In genomic region chr17:18267927-18268711, GRCh38 we compare ENCODE assay signal across 12 cellular contexts. TPM values are rescaled to one million over a fixed set of nuclear protein-coding genes. Genes with fewer than 3 reads are reported as not detected.
DNase-seq lines count a peak whose midpoint lies in the region; ATAC-seq and TF ChIP-seq lines count a peak whose summit lies in the region.
"Had no signal": no experiment of that assay in that cellular context is flagged by ENCODE, and none has a peak within 500 bp of the region (broad histone marks: within the 10 kb centered on the region; RNA-seq: fewer than 3 reads in every experiment).

No MANE protein-coding gene starts in this region.

- peak overlapping the region; percentile 38 for H4K8ac ChIP-seq in mesenchymal stem cell (ENCODE audit: low read length)

- H2BK120ac ChIP-seq in mesenchymal stem cell (ENCODE audit: low read depth, low read length): no peak overlapping the region

- H3K4me2 ChIP-seq in DND-41 (ENCODE audit: insufficient read depth, low read length) (no peak overlapping the region), mesenchymal stem cell (ENCODE audit: low read length, poor library complexity, severe bottlenecking) (no peak overlapping the region)

- peak overlapping the region in 1 of 2 experiments; percentile 73 for H3K14ac ChIP-seq in mesenchymal stem cell (ENCODE audit: low read length in 2 of 2)

- H3K4me1 Mint-ChIP-seq in effector memory CD8-positive, alpha-beta T cell (ENCODE audit: low read depth in 2 of 2): peaks cover 11 to 18% of the 10 kb centered on the region in 2 donors

- H3K9ac ChIP-seq in DND-41 (ENCODE audit: low read depth, low read length): no peak overlapping the region
- H3K9ac ChIP-seq in mesenchymal stem cell (ENCODE audit: low read length): peak overlapping the region; percentile 59

- H3K4ac ChIP-seq in mesenchymal stem cell (ENCODE audit: low read depth in 1 of 2, low read length in 2 of 2): peak overlapping the region in 1 of 2 experiments; percentile 24

- H2BK15ac ChIP-seq in mesenchymal stem cell (ENCODE audit: low read depth, poor library complexity, severe bottlenecking): no peak overlapping the region

- H3K79me2 ChIP-seq in DND-41 (ENCODE audit: insufficient read depth, low read length): no peaks in the 10 kb centered on the region

- no peak overlapping the region for H2AK5ac ChIP-seq in mesenchymal stem cell (ENCODE audit: low read length, severe bottlenecking)

- H3K9me3 ChIP-seq in DND-41 (ENCODE audit: insufficient read depth, low read length, severe bottlenecking) (no peaks in the 10 kb centered on the region), mesenchymal stem cell (ENCODE audit: control insufficient read depth, low read length) (no peaks in the 10 kb centered on the region)
- H3K9me3 ChIP-seq: vagina had no signal

- H3K36me3 ChIP-seq in DND-41 (ENCODE audit: insufficient read depth, low read length) (peaks cover 48% of the 10 kb centered on the region), mesenchymal stem cell (ENCODE audit: control insufficient read depth in 1 of 2, insufficient read depth in 2 of 2, low read depth in 1 of 2, low read length in 2 of 2) (peaks cover 41 to 49% of the 10 kb centered on the region in 2 experiments)

- no peak overlapping the region for H2BK5ac ChIP-seq in mesenchymal stem cell (ENCODE audit: low read depth, low read length, poor library complexity, severe bottlenecking)

- peaks cover 21% of the 10 kb centered on the region for H4K20me1 ChIP-seq in DND-41 (ENCODE audit: insufficient read depth, low read length)

- H3K9me3 Mint-ChIP-seq in effector memory CD8-positive, alpha-beta T cell: no peaks in the 10 kb centered on the region
- H3K9me3 Mint-ChIP-seq: dendritic cell treated with granulocyte-macrophage colony-stimulating factor and Interleukin-4, amounts not matched to agents 40 ng/mL and 50 ng/mL, for 4 days had no signal

- no peak overlapping the region for H3K18ac ChIP-seq in mesenchymal stem cell (ENCODE audit: low read depth in 1 of 2, low read length in 2 of 2)

- ATAC-seq in DND-41 (ENCODE audit: insufficient read depth, low read depth): peak; percentile 27
- ATAC-seq in effector memory CD8-positive, alpha-beta T cell (replicated peaks): peak; percentile 81

- no peaks in the 10 kb centered on the region for H3K27me3 ChIP-seq in DND-41 (ENCODE audit: insufficient read depth, low read length, poor library complexity)
- no peaks in the 10 kb centered on the region for H3K27me3 ChIP-seq in mesenchymal stem cell (ENCODE audit: control insufficient read depth in 1 of 2, insufficient read depth in 1 of 2, low read length in 2 of 2)
- H3K27me3 ChIP-seq: vagina had no signal

- no peaks in the 10 kb centered on the region for H3K27me3 Mint-ChIP-seq in effector memory CD8-positive, alpha-beta T cell
- H3K27me3 Mint-ChIP-seq: dendritic cell treated with granulocyte-macrophage colony-stimulating factor and Interleukin-4, amounts not matched to agents 40 ng/mL and 50 ng/mL, for 4 days had no signal

- WGBS in mesenchymal stem cell: 47% methylated on average over 14 of the region's 14 CpGs

- peaks cover 10% of the 10 kb centered on the region for H3K36me3 Mint-ChIP-seq in effector memory CD8-positive, alpha-beta T cell (ENCODE audit: insufficient read depth)

- H3K4me1 ChIP-seq in DND-41 (ENCODE audit: insufficient read depth, low read length) (no peaks in the 10 kb centered on the region), mesenchymal stem cell (ENCODE audit: control insufficient read depth, insufficient read depth, low read depth, low read length) (peaks cover 10% of the 10 kb centered on the region)
- H3K4me1 ChIP-seq: vagina had no signal

- H3K4me3 ChIP-seq in DND-41 (ENCODE audit: low read depth in 1 of 2, low read length in 2 of 2) (no peak overlapping the region), mesenchymal stem cell (ENCODE audit: insufficient read depth in 1 of 2, low read depth in 1 of 2, low read length in 2 of 2) (no peak overlapping the region)
- H3K4me3 ChIP-seq: vagina had no signal

- H3K27ac ChIP-seq in DND-41 (ENCODE audit: low read length) (no peak overlapping the region), mesenchymal stem cell (ENCODE audit: low read length, poor library complexity, severe bottlenecking) (no peak overlapping the region)
- H3K27ac ChIP-seq: vagina had no signal

- peak overlapping the region in 1 of 2 experiments; percentile 55 for H2BK12ac ChIP-seq in mesenchymal stem cell (ENCODE audit: low read length in 2 of 2)

- H3K23ac ChIP-seq in mesenchymal stem cell (ENCODE audit: low read length in 2 of 2): no peak overlapping the region

- peak overlapping the region in 1 of 2 donors; percentile 62 for H3K4me3 Mint-ChIP-seq in effector memory CD8-positive, alpha-beta T cell
- H3K4me3 Mint-ChIP-seq: dendritic cell treated with granulocyte-macrophage colony-stimulating factor and Interleukin-4, amounts not matched to agents 40 ng/mL and 50 ng/mL, for 4 days had no signal

- H4K91ac ChIP-seq in mesenchymal stem cell (ENCODE audit: low read length): no peak overlapping the region

- no peak for TF ChIP-seq CTCF in DND-41 (IDR thresholded peaks at IDR 0.05; ENCODE audit: borderline replicate concordance, extremely low read depth, low read length, poor library complexity, severe bottlenecking)

- DNase-seq in DND-41 (no peak), M059J (ENCODE audit: low read depth) (peak; percentile 61), mesenchymal stem cell (peak; percentile 34), SIG-M5 treated with dmso at 0.1 percent for 504 hours (lab: John Stamatoyannopoulos, UW; ENCODE audit: unreplicated experiment) (no peak), NCI-H1930 (lab: John Stamatoyannopoulos, UW) (no peak), NCI-H2081 (lab: John Stamatoyannopoulos, UW) (no peak)
- no peak for DNase-seq in effector memory CD8-positive, alpha-beta T cell
- DNase-seq in stimulated activated CD4-positive, alpha-beta T cell treated with anti-CD3 and anti-CD28 coated beads, Interleukin-15, amount 100 ng/mL, for 24 hours: no peak
- DNase-seq: DMS53, NCI-H226 had no signal

- H3K27ac Mint-ChIP-seq in effector memory CD8-positive, alpha-beta T cell: peak overlapping the region in 1 of 2 donors; percentile 26
- H3K27ac Mint-ChIP-seq: dendritic cell treated with granulocyte-macrophage colony-stimulating factor and Interleukin-4, amounts not matched to agents 40 ng/mL and 50 ng/mL, for 4 days had no signal

- peaks cover 16% of the 10 kb centered on the region for H3K79me1 ChIP-seq in mesenchymal stem cell (replicated peaks; ENCODE audit: low read length, poor library complexity, severe bottlenecking)

- H2AFZ ChIP-seq in DND-41 (ENCODE audit: low read depth, low read length): no peak overlapping the region
- no peak overlapping the region for H2AFZ ChIP-seq in mesenchymal stem cell (ENCODE audit: low read depth, low read length)

RNA-seq across cellular contexts. Expression of gene MIEF2, which starts 7.7 kb away (rescaled TPM):
- 13.3 and 26.4 TPM in 2 replicates for total RNA-seq in M059J (2014; rRNA removed; shearing (Covaris generic))
- polyA plus RNA-seq in mesenchymal stem cell (2013, experiment 1 of 2): 3.5 TPM
- 3.6 TPM for polyA plus RNA-seq in mesenchymal stem cell (2013, experiment 2 of 2)

RNA-seq across cellular contexts. Expression of gene FLII, which starts 9.6 kb away (rescaled TPM):
- total RNA-seq in M059J (2014; rRNA removed; shearing (Covaris generic)): 180 and 214 TPM in 2 replicates
- 181 TPM for polyA plus RNA-seq in mesenchymal stem cell (2013, experiment 1 of 2)
- 174 TPM for polyA plus RNA-seq in mesenchymal stem cell (2013, experiment 2 of 2)

RNA-seq across cellular contexts. Expression of gene LLGL1, which starts 42.7 kb away (rescaled TPM):
- total RNA-seq in M059J (2014; rRNA removed; shearing (Covaris generic)): 24.3 and 38.0 TPM in 2 replicates
- polyA plus RNA-seq in mesenchymal stem cell (2013, experiment 1 of 2): 13.5 TPM
- polyA plus RNA-seq in mesenchymal stem cell (2013, experiment 2 of 2): 13.0 TPM

RNA-seq across cellular contexts. Expression of gene TOP3A, which starts 46.7 kb away (rescaled TPM):
- 25.2 and 49.2 TPM in 2 replicates for total RNA-seq in M059J (2014; rRNA removed; shearing (Covaris generic))
- polyA plus RNA-seq in mesenchymal stem cell (2013, experiment 1 of 2): 12.8 TPM
- 12.5 TPM for polyA plus RNA-seq in mesenchymal stem cell (2013, experiment 2 of 2)

RNA-seq across cellular contexts. Expression of gene SMCR8, which starts 47.0 kb away (rescaled TPM):
- total RNA-seq in M059J (2014; rRNA removed; shearing (Covaris generic)): 9.8 and 14.7 TPM in 2 replicates
- polyA plus RNA-seq in mesenchymal stem cell (2013, experiment 1 of 2): 10.0 TPM
- 9.7 TPM for polyA plus RNA-seq in mesenchymal stem cell (2013, experiment 2 of 2)

Comparison
In these comparisons a context has a peak if more than half of its experiments do, and no peak if none do; other contexts are left out.
1. DNase-seq: peak in M059J (single experiment) and mesenchymal stem cell (single experiment); none in DND-41 (single experiment), effector memory CD8-positive, alpha-beta T cell (0 of 3), SIG-M5 treated with dmso at 0.1 percent for 504 hours (single experiment), stimulated activated CD4-positive, alpha-beta T cell treated with anti-CD3 and anti-CD28 coated beads, Interleukin-15, amount 100 ng/mL, for 24 hours (single experiment), NCI-H1930 (0 of 2) and NCI-H2081 (0 of 2).